ENCODE assay signal across 1 cellular context in the genomic region with DNA sequence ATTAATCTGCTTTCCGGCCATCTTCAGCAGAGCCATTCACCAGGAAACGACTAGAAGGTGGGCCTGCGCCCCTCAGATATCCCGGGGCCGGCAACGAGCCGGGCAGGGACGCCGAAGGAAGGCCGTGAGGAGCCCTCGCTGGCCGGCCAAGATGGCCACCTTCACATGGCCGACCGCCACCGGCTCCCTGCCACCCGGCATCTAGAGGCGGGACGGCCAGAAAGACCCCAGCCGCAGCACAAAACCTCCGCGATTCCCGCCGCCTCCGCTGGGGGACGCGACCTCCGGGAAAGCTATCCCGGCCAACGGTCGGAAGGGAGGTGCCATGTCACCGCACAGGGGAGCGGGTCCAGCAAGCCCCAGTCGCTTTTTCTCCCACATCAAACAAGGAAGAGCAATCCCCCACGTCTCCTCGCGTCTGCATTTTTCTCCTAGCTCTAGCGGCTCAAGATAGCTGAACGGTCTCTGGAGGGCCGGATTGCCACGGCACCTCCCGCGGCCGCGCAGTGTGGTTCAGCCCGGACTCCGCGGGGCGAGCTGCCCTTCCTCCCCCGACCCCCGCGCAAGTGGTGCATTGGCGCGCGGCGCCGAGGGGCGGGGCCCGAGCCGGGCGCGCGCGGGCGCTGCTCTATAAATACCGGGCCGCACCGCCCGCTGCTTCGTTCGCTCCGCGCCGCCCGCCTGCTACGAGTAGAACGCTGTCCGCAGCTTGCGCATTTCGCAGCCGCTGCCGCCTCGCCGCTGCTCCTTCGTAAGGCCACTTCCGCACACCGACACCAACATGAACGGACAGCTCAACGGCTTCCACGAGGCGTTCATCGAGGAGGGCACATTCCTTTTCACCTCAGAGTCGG.
TF ChIP-seq lines count a peak whose summit lies in the region.

A gene (plus strand): TSS at position 662 of the 854 bp plus-strand sequence. CDS start 120 bp downstream, at position 782.

TF ChIP-seq in HEK293, 187 proteins besides CTCF, POLR2A, EP300 and RAD21 (continued from another document):
- TF ChIP-seq, protein P1, sequence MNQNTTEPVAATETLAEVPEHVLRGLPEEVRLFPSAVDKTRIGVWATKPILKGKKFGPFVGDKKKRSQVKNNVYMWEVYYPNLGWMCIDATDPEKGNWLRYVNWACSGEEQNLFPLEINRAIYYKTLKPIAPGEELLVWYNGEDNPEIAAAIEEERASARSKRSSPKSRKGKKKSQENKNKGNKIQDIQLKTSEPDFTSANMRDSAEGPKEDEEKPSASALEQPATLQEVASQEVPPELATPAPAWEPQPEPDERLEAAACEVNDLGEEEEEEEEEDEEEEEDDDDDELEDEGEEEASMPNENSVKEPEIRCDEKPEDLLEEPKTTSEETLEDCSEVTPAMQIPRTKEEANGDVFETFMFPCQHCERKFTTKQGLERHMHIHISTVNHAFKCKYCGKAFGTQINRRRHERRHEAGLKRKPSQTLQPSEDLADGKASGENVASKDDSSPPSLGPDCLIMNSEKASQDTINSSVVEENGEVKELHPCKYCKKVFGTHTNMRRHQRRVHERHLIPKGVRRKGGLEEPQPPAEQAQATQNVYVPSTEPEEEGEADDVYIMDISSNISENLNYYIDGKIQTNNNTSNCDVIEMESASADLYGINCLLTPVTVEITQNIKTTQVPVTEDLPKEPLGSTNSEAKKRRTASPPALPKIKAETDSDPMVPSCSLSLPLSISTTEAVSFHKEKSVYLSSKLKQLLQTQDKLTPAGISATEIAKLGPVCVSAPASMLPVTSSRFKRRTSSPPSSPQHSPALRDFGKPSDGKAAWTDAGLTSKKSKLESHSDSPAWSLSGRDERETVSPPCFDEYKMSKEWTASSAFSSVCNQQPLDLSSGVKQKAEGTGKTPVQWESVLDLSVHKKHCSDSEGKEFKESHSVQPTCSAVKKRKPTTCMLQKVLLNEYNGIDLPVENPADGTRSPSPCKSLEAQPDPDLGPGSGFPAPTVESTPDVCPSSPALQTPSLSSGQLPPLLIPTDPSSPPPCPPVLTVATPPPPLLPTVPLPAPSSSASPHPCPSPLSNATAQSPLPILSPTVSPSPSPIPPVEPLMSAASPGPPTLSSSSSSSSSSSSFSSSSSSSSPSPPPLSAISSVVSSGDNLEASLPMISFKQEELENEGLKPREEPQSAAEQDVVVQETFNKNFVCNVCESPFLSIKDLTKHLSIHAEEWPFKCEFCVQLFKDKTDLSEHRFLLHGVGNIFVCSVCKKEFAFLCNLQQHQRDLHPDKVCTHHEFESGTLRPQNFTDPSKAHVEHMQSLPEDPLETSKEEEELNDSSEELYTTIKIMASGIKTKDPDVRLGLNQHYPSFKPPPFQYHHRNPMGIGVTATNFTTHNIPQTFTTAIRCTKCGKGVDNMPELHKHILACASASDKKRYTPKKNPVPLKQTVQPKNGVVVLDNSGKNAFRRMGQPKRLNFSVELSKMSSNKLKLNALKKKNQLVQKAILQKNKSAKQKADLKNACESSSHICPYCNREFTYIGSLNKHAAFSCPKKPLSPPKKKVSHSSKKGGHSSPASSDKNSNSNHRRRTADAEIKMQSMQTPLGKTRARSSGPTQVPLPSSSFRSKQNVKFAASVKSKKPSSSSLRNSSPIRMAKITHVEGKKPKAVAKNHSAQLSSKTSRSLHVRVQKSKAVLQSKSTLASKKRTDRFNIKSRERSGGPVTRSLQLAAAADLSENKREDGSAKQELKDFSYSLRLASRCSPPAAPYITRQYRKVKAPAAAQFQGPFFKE (tag by site-specific recombination; IDR thresholded peaks at IDR 0.05; ENCODE audit: borderline replicate concordance), result no peak
- TF ChIP-seq TCF7L2 (IDR thresholded peaks at IDR 0.05; ENCODE audit: borderline replicate concordance, low read depth, low read length), result no peak
- no peak for TF ChIP-seq ZNF677 (tag by site-specific recombination; IDR thresholded peaks at IDR 0.05)
- no peak for TF ChIP-seq ZNF596 (tag by site-specific recombination; IDR thresholded peaks at IDR 0.05)
- peak; percentile 68 for TF ChIP-seq ZNF335 (tag by site-specific recombination; conservative IDR thresholded peaks at IDR 0.05)
- TF ChIP-seq, protein P2, sequence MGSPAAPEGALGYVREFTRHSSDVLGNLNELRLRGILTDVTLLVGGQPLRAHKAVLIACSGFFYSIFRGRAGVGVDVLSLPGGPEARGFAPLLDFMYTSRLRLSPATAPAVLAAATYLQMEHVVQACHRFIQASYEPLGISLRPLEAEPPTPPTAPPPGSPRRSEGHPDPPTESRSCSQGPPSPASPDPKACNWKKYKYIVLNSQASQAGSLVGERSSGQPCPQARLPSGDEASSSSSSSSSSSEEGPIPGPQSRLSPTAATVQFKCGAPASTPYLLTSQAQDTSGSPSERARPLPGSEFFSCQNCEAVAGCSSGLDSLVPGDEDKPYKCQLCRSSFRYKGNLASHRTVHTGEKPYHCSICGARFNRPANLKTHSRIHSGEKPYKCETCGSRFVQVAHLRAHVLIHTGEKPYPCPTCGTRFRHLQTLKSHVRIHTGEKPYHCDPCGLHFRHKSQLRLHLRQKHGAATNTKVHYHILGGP (tag by site-specific recombination; IDR thresholded peaks at IDR 0.05), result no peak
- TF ChIP-seq ZNF174 (tag by site-specific recombination; IDR thresholded peaks at IDR 0.05), result no peak
